Comparison of ENCODE assay signal across 8 cellular contexts in genomic region chr22:46798366-46799057, GRCh38. TPM values are rescaled to one million over a fixed set of nuclear protein-coding genes. Genes with fewer than 3 reads are reported as not detected.
DNase-seq lines count a peak whose midpoint lies in the region; ATAC-seq and TF ChIP-seq lines count a peak whose summit lies in the region.

No MANE protein-coding gene starts in this region.

- CTCF ChIA-PET in Calu3 (lab: Charles Lee) = interaction anchor here (0.7 to 1.3 kb wide), 8 partner anchors 25 to 198 kb away, joined by 3 to 5 read pairs (median 3); partner anchors contain the start of gene TBC1D22A

- H3K27ac ChIP-seq in neutrophil = no peak overlapping the region

- peaks cover 21% of the 10 kb centered on the region for H3K36me3 Mint-ChIP-seq in Calu3 (ENCODE audit: insufficient read depth, unreplicated experiment)

- peak; percentile 87 for DNase-seq in Calu3
- DNase-seq in HT-29 (ENCODE audit: low spot score) = peak; percentile 83
- peak; percentile 60 for DNase-seq in RPMI7951 (ENCODE audit: low read depth)
- DNase-seq in activated T-helper 9 cell treated with anti-CD3 and anti-CD28 coated beads, Interleukin-2, amount 50 U/mL, for 16 hours (ENCODE audit: low read depth) = peak; percentile 60
- DNase-seq in fibroblast of the conjunctiva (ENCODE audit: low read depth) = peak; percentile 26
- peak; percentile 17 for DNase-seq in stromal cell of bone marrow (ENCODE audit: low read depth)

- no peak overlapping the region for H3K4me3 ChIP-seq in neutrophil (ENCODE audit: low read depth in 1 of 2, low read length in 1 of 2)

- ATAC-seq in GM19463 (IDR thresholded peaks at IDR 0.05; ENCODE audit: unreplicated experiment) = no peak

- H3K9me3 ChIP-seq in neutrophil = no peaks in the 10 kb centered on the region

- peaks cover 21% of the 10 kb centered on the region for H3K4me1 Mint-ChIP-seq in Calu3 (ENCODE audit: low read depth, unreplicated experiment)

- H3K36me3 ChIP-seq in neutrophil = peaks cover 84% of the 10 kb centered on the region

- H3K27ac Mint-ChIP-seq in Calu3 (ENCODE audit: unreplicated experiment) = no peak overlapping the region

- H3K4me1 ChIP-seq in neutrophil (ENCODE audit: control insufficient read depth in 1 of 2, insufficient read depth in 1 of 2, low read depth in 1 of 2, low read length in 1 of 2) = peaks cover 4 to 5% of the 10 kb centered on the region in 2 experiments

- no TSS peak for BruUV-seq in Calu3 (replicated peaks; lab: Mats Ljungman, UMichigan)

- no peaks in the 10 kb centered on the region for H3K27me3 Mint-ChIP-seq in Calu3 (ENCODE audit: unreplicated experiment)

- no peaks in the 10 kb centered on the region for H3K27me3 ChIP-seq in neutrophil

- TF ChIP-seq CTCF in Calu3 (IDR thresholded peaks at IDR 0.05; ENCODE audit: unreplicated experiment) = peak; percentile 97
- TF ChIP-seq CTCF in neutrophil (IDR thresholded peaks at IDR 0.05) = peak; percentile 72

- H3K4me3 Mint-ChIP-seq in Calu3 (ENCODE audit: low read depth, unreplicated experiment) = no peak overlapping the region

- intact Hi-C loops in Calu3 (cut with micrococcal nuclease; ENCODE audit: unreplicated experiment) = no loop called here

- H3K9me3 Mint-ChIP-seq in Calu3 (ENCODE audit: low read depth, unreplicated experiment) = no peaks in the 10 kb centered on the region

RNA-seq across cellular contexts. Expression of gene TBC1D22A, which starts 36.1 kb away (rescaled TPM):
- total RNA-seq in Calu3 (2022) = 27.6 and 28.2 TPM in 2 replicates
- total RNA-seq in HT-29 (2014; rRNA removed; shearing (Covaris generic)) = 13.5 and 23.9 TPM in 2 replicates
- total RNA-seq in RPMI7951 (2014; rRNA removed; shearing (Covaris generic)) = 7.1 and 7.2 TPM in 2 replicates

Comparison
In these comparisons a context has a peak if more than half of its experiments do, and no peak if none do; other contexts are left out.
1. DNase-seq: peak in every context shown above with its lines; median percentile 87 in Calu3; 83 in HT-29; 60 in RPMI7951; 60 in activated T-helper 9 cell treated with anti-CD3 and anti-CD28 coated beads, Interleukin-2, amount 50 U/mL, for 16 hours; 26 in fibroblast of the conjunctiva; 17 in stromal cell of bone marrow.